28 cellular contexts compared by ENCODE assay signal in the genomic region with DNA sequence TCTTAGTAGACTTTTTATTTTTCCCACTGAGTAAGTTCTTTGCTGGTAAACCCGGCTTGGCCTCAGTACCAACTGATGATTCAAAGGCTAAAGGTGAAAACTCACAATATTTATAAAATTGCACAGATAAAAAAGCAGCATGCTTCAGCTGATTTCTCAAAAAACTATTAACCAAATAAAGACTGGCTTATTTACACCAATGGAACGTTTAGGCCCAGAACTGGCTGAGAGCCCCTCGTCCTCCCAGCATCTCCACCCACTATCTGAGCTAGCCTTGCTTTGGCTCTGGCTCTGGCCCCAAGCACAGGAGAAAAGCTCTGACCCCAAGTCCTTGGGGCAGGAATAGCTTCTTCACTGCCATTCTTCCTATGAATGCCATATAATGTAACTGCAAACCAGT.
"Had no signal": no experiment of that assay in that cellular context is flagged by ENCODE, and none has a peak within 500 bp of the region (broad histone marks: within the 10 kb centered on the region; RNA-seq: fewer than 3 reads in every experiment).

No MANE protein-coding gene starts in this region.

- H3K27me3 ChIP-seq: hepatocyte, pancreas, suprapubic skin, tibial artery, upper lobe of right lung, uterus had no signal

- H3K4me1 Mint-ChIP-seq: mesothelial cell of epicardium, natural killer cell had no signal

- H3K36me3 ChIP-seq: uterus had no signal

- H3K27ac Mint-ChIP-seq: mesothelial cell of epicardium; natural killer cell; stimulated activated naive CD8-positive, alpha-beta T cell treated with anti-CD3 and anti-CD28 coated beads, Interleukin-15, Interleukin-2, amounts not matched to agents 100 ng/mL and 50 ng/mL, for 24 hours had no signal

- H3K27ac ChIP-seq: hepatocyte, left ventricle myocardium inferior, pancreas, prostate gland, skin epidermis, suprapubic skin, thoracic aorta, tibial artery, upper lobe of right lung, uterus had no signal

- H3K9me3 ChIP-seq: pancreas, prostate gland, suprapubic skin, upper lobe of right lung had no signal

- H2AFZ ChIP-seq: hepatocyte had no signal

- H3K79me2 ChIP-seq: hepatocyte had no signal

- H3K27me3 Mint-ChIP-seq: naive B cell; stimulated activated naive CD8-positive, alpha-beta T cell treated with anti-CD3 and anti-CD28 coated beads, Interleukin-15, Interleukin-2, amounts not matched to agents 100 ng/mL and 50 ng/mL, for 24 hours had no signal

- DNase-seq: islet precursor cell; left ventricle myocardium inferior; mesendoderm; naive B cell; natural killer cell; nephron progenitor cell; pancreas; posterior cingulate gyrus; retina; right cardiac atrium; stimulated activated CD4-positive, alpha-beta T cell treated with anti-CD3 and anti-CD28 coated beads, Interleukin-12 subunit alpha, Interleukin-12 subunit beta, amount 100 ng/mL, for 4 hours; stimulated activated CD4-positive, alpha-beta T cell treated with anti-CD3 and anti-CD28 coated beads, Interleukin-15, amount 100 ng/mL, for 24 hours; stimulated activated CD4-positive, alpha-beta T cell treated with anti-CD3 and anti-CD28 coated beads, Interleukin-2, amount 100 ng/mL, for 24 hours; stimulated activated CD4-positive, alpha-beta T cell treated with anti-CD3 and anti-CD28 coated beads, Interleukin-4, amount 100 ng/mL, for 1 hour; stimulated activated naive CD4-positive, alpha-beta T cell; tibial artery; trophoblast cell; upper lobe of right lung; uterus had no signal

- ATAC-seq: natural killer cell, pancreas, right cardiac atrium, sciatic nerve, upper lobe of right lung had no signal

- H3K4me1 ChIP-seq: left ventricle myocardium inferior, pancreas, prostate gland, suprapubic skin, tibial artery, upper lobe of right lung, uterus had no signal

- H3K4me3 ChIP-seq: hepatocyte, left ventricle myocardium inferior, lung, pancreas, prostate gland, skin epidermis, suprapubic skin, thoracic aorta, tibial artery, upper lobe of right lung, uterus had no signal

- H3K4me2 ChIP-seq: hepatocyte had no signal

- H3K4me3 Mint-ChIP-seq: mesothelial cell of epicardium; naive B cell; natural killer cell; nephron progenitor cell; stimulated activated naive CD8-positive, alpha-beta T cell treated with anti-CD3 and anti-CD28 coated beads, Interleukin-15, Interleukin-2, amounts not matched to agents 100 ng/mL and 50 ng/mL, for 24 hours had no signal
